Comparison of ENCODE assay signal across 27 cellular contexts in the genomic region with DNA sequence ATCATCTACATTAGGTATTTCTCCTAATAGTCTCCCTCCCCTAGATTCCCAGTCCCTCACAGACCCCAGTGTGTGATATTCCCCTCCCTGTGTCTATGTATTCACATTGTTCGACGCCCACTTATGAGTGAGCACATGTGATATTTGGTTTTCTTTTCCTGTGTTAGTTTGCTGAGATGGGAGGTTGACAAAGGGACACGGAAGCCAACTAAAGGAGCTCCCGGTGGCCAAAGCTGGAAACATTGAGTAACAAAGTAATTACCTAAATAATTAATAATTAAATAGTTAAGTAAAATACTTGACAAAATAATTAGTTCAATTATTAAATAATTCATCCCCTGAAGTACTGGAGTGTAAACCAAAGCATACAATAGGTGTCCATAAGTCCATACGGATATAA.
"Had no signal": no experiment of that assay in that cellular context is flagged by ENCODE, and none has a peak within 500 bp of the region (broad histone marks: within the 10 kb centered on the region; RNA-seq: fewer than 3 reads in every experiment).

No MANE protein-coding gene starts in this region.

- ATAC-seq: activated CD8-positive, alpha-beta T cell treated with anti-CD3 and anti-CD28 coated beads for 36 hours; activated naive CD8-positive, alpha-beta T cell treated with anti-CD3 and anti-CD28 coated beads, Interleukin-2, amount 50 U/mL, for 24 hours; activated T-cell treated with anti-CD3 and anti-CD28 coated beads, Interleukin-2, amount 50 U/mL, for 4 hours; activated T-cell treated with anti-CD3 and anti-CD28 coated beads, Interleukin-2, amount 50 U/mL, for 72 hours; activated T-helper 17 cell treated with anti-CD3 and anti-CD28 coated beads, Interleukin-2, amount 50 U/mL, for 72 hours had no signal

- FAIRE-seq: bronchial epithelial cell, TTC549 had no signal

- DNase-seq: activated B cell treated with CpG ODN at 0.5 μM for 24 hours; activated CD4-positive, alpha-beta memory T cell treated with anti-CD3 and anti-CD28 coated beads for 36 hours; activated CD4-positive, alpha-beta T cell treated with anti-CD3 and anti-CD28 coated beads for 4 hours; activated CD4-positive, alpha-beta T cell treated with anti-CD3 and anti-CD28 coated beads, Interleukin-2, amount 10 ng/mL, durations not matched to agents 24 days and 14 days; activated CD4-positive, alpha-beta T cell treated with anti-CD3 and anti-CD28 coated beads, Interleukin-2, amount 50 U/mL, for 1 hour; activated CD4-positive, alpha-beta T cell treated with anti-CD3 and anti-CD28 coated beads, Interleukin-2, amount 50 U/mL, for 4 hours; activated CD4-positive, CD25-positive, alpha-beta regulatory T cell treated with anti-CD3 and anti-CD28 coated beads, Interleukin-2, amount 50 U/mL, for 72 hours; activated CD8-positive, alpha-beta memory T cell treated with anti-CD3 and anti-CD28 coated beads, Interleukin-2, amount 50 U/mL, for 4 hours; activated CD8-positive, alpha-beta T cell treated with anti-CD3 and anti-CD28 coated beads for 36 hours; activated gamma-delta T cell; activated naive CD4-positive, alpha-beta T cell treated with anti-CD3 and anti-CD28 coated beads, Interleukin-2, amount 10 ng/mL, durations not matched to agents 7 days and 5 days; activated naive CD4-positive, alpha-beta T cell treated with Interleukin-2 at 50 U/mL for 16 hours; activated naive CD8-positive, alpha-beta T cell treated with anti-CD3 and anti-CD28 coated beads, Interleukin-2, amount 10 ng/mL, durations not matched to agents 7 days and 5 days; activated naive CD8-positive, alpha-beta T cell treated with anti-CD3 and anti-CD28 coated beads, Interleukin-2, amount 50 U/mL, for 24 hours; activated T-cell treated with anti-CD3 and anti-CD28 coated beads for 4 hours; activated T-cell treated with anti-CD3 and anti-CD28 coated beads, Interleukin-2, amount 50 U/mL, for 1 hour; activated T-cell treated with anti-CD3 and anti-CD28 coated beads, Interleukin-2, amount 50 U/mL, for 4 hours; activated T-cell treated with anti-CD3 and anti-CD28 coated beads, Interleukin-2, amount 50 U/mL, for 72 hours; amygdala; anterior cingulate cortex; cerebellar nuclear complex; T-helper 1 cell; T-helper 2 cell; T-helper 9 cell had no signal
